ENCODE assay signal across 1 cellular context in genomic region chr1:196074182-196074581, GRCh38.
A peak's percentile ranks its signal among the peaks of the same experiment; 100 is the strongest.
TF ChIP-seq lines count a peak whose summit lies in the region.

No MANE protein-coding gene starts in this region.

TF ChIP-seq in K562, 482 proteins besides CTCF, POLR2A, EP300 and RAD21 (continued from another document):
- TF ChIP-seq JUND (IDR thresholded peaks at IDR 0.05; ENCODE audit: borderline replicate concordance, low read depth, low read length), result no peak
- TF ChIP-seq JUND (tag; IDR thresholded peaks at IDR 0.05; ENCODE audit: borderline replicate concordance, low read depth, low read length), result no peak
- no peak for TF ChIP-seq SMAD1 (IDR thresholded peaks at IDR 0.05; ENCODE audit: low read depth, low read length, partially characterized antibody)
- no peak for TF ChIP-seq RUNX1 (IDR thresholded peaks at IDR 0.05; ENCODE audit: low read depth)
- no peak for TF ChIP-seq ZNF780A (CRISPR knock-in tag; IDR thresholded peaks at IDR 0.05)
- TF ChIP-seq RBM25 (IDR thresholded peaks at IDR 0.05; ENCODE audit: low read depth, low read length, severe bottlenecking), result peak; percentile 60
